Comparison of ENCODE assay signal across 20 cellular contexts in genomic region chr3:13497386-13497785, GRCh38. TPM values are rescaled to one million over a fixed set of nuclear protein-coding genes. Genes with fewer than 3 reads are reported as not detected.
A peak's percentile ranks its signal among the peaks of the same experiment; 100 is the strongest.
DNase-seq lines count a peak whose midpoint lies in the region; TF ChIP-seq lines count a peak whose summit lies in the region.
"Had no signal": no experiment of that assay in that cellular context is flagged by ENCODE, and none has a peak within 500 bp of the region (broad histone marks: within the 10 kb centered on the region; RNA-seq: fewer than 3 reads in every experiment).

No MANE protein-coding gene starts in this region.

- peak; percentile 5 for DNase-seq in left ventricle myocardium inferior
- DNase-seq in right atrium auricular region (ENCODE audit: low spot score), result no peak
- DNase-seq in SW480 (ENCODE audit: low spot score), result peak; percentile 38
- peak; percentile 21 for DNase-seq in foreskin melanocyte
- DNase-seq in activated gamma-delta T cell (lab: John Stamatoyannopoulos, UW), result no peak
- no peak for DNase-seq in amygdala (lab: John Stamatoyannopoulos, UW)
- no peak for DNase-seq in cerebellar nuclear complex (lab: John Stamatoyannopoulos, UW)
- no peak for DNase-seq in DMS79 (lab: John Stamatoyannopoulos, UW)
- DNase-seq: activated B cell treated with CpG ODN at 0.5 μM for 24 hours; activated CD4-positive, alpha-beta memory T cell treated with anti-CD3 and anti-CD28 coated beads, Interleukin-2, amount 10 ng/mL, durations not matched to agents 7 days and 5 days; activated T-cell treated with anti-CD3 and anti-CD28 coated beads, Interleukin-2, amount 50 U/mL, for 4 hours; CD4-positive, CD25-positive, alpha-beta regulatory T cell; foreskin fibroblast; KG1; mesendoderm; NCI-H1105; nephron progenitor cell; stimulated activated naive CD8-positive, alpha-beta T cell treated with anti-CD3 and anti-CD28 coated beads, Interleukin-15, amount 100 ng/mL, for 72 hours had no signal

- H3K4me1 ChIP-seq in left ventricle myocardium inferior, result peaks cover 22% of the 10 kb centered on the region
- H3K4me1 ChIP-seq in right atrium auricular region, result peaks cover 0 to 20% of the 10 kb centered on the region in 2 donors
- H3K4me1 ChIP-seq: A549 had no signal

- intact Hi-C loops in left ventricle myocardium inferior (cut with micrococcal nuclease), result loop anchor here (2.0 kb wide), 1 partner anchor 151 kb away; no protein-coding TSS in a partner anchor

- peaks cover 8% of the 10 kb centered on the region for H3K36me3 ChIP-seq in left ventricle myocardium inferior
- no peaks in the 10 kb centered on the region for H3K36me3 ChIP-seq in right atrium auricular region

- H3K4me3 ChIP-seq in left ventricle myocardium inferior (no peak overlapping the region), right atrium auricular region (no peak overlapping the region)
- H3K4me3 ChIP-seq: A549, SK-N-MC had no signal

- TF ChIP-seq CTCF in left ventricle myocardium inferior (IDR thresholded peaks at IDR 0.05; ENCODE audit: borderline replicate concordance), result no peak
- no peak for TF ChIP-seq CTCF in right atrium auricular region (IDR thresholded peaks at IDR 0.05)

- H3K9me3 ChIP-seq in left ventricle myocardium inferior (replicated peaks), result no peaks in the 10 kb centered on the region
- no peaks in the 10 kb centered on the region for H3K9me3 ChIP-seq in right atrium auricular region
- H3K9me3 ChIP-seq: A549 had no signal

- no peak overlapping the region for H3K27ac ChIP-seq in left ventricle myocardium inferior (replicated peaks)
- H3K27ac ChIP-seq in right atrium auricular region, result no peak overlapping the region
- H3K27ac ChIP-seq: SK-N-MC had no signal

- H3K27me3 ChIP-seq in left ventricle myocardium inferior (ENCODE audit: low read depth) (no peaks in the 10 kb centered on the region), right atrium auricular region (no peaks in the 10 kb centered on the region)

RNA-seq across cellular contexts. Expression of gene HDAC11, which starts 17.3 kb away (rescaled TPM):
- total RNA-seq in left ventricle myocardium inferior (34.3 TPM), right atrium auricular region (10 to 100 TPM; 30.6 to 30.7 TPM)

RNA-seq across cellular contexts. Expression of gene FBLN2, which starts 51.5 kb away (rescaled TPM):
- 56.7 TPM for total RNA-seq in left ventricle myocardium inferior
- total RNA-seq in right atrium auricular region, result 100 to 1,000 TPM; 122 to 185 TPM
- total RNA-seq: activated CD4-positive, alpha-beta memory T cell treated with anti-CD3 and anti-CD28 coated beads, Interleukin-2, amount 10 ng/mL, durations not matched to agents 7 days and 5 days; CD4-positive, CD25-positive, alpha-beta regulatory T cell had no signal

Comparison
In these comparisons a context has a peak if more than half of its experiments do, and no peak if none do; other contexts are left out.
1. DNase-seq: peak in left ventricle myocardium inferior (single experiment), SW480 (single experiment) and foreskin melanocyte (single experiment); none in right atrium auricular region (single experiment), activated gamma-delta T cell (single experiment), amygdala (0 of 56), cerebellar nuclear complex (0 of 2) and DMS79 (single experiment).